33 cellular contexts compared by ENCODE assay signal in the genomic region with DNA sequence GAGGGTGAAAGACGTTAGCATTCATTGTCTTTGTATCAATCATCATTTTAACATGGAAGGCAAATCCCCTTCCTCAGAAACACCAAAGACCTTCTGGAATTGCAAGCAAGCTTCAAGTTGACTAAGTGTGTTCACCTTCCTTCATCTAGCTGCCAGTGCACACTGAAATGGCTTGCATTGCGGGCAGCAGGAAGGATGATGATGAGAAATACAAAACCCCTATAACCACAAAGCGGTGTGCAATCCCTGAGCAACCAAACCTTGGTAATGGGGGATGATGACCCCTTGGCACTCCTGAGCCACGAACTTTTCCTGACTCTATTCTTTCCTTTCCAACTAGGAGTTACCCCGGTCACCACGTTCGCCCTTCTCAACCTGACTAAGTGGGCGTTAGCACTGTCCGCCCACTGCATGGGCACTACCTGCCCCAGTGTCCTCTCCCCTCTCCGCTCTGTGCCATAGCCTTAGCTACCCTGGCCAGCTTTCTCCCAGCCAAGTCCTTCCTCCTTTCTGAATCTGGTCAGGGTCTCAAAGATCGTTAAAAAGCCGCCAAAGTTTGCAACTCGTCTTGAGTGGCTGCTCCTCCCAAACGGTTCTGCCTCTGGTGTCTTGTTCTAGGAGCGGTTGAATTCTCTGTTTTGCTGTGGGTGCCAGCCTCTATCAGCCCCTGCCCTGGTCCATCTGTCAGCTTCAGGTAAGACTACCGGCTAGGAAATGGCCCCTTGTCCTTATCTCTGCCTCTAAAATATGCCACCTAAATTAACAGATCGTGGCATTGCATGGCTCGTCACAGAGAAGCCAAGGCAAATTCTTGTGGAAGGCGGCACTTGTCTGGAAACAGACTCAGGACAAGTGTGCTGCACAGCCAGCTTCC. TPM values are rescaled to one million over a fixed set of nuclear protein-coding genes. Genes with fewer than 3 reads are reported as not detected.
DNase-seq lines count a peak whose midpoint lies in the region; FAIRE-seq and TF ChIP-seq lines count a peak whose summit lies in the region.
"Had no signal": no experiment of that assay in that cellular context is flagged by ENCODE, and none has a peak within 500 bp of the region (broad histone marks: within the 10 kb centered on the region; RNA-seq: fewer than 3 reads in every experiment).

No MANE protein-coding gene starts in this region.

- no peaks in the 10 kb centered on the region for H3K9me2 ChIP-seq in PC-9 (ENCODE audit: insufficient read depth)

- no peak overlapping the region for H2BK12ac ChIP-seq in H1 (ENCODE audit: low read depth, low read length)

- WGBS in H1 (ENCODE audit: extremely low coverage in 1 of 2, insufficient coverage in 1 of 2, insufficient read length in 1 of 2, insufficient replicate concordance in 2 of 2, low coverage in 1 of 2, low lambda C conversion rate in 2 of 2, missing lambda C conversion rate in 1 of 2), 2 experiments: 91% methylated on average over 19 of the region's 19 CpGs; no CpG with 5 or more reads in 1 of the 2 experiments
- WGBS in small intestine, 3 donors: 70 to 76% (median 74%) methylated on average over 19 of the region's 19 CpGs

- no peak overlapping the region for H3K18ac ChIP-seq in H1 (ENCODE audit: extremely low read depth, low read length)

- POLR2A ChIA-PET in PC-9 (lab: Charles Lee; ENCODE audit: unreplicated experiment) (no interaction called here), H1 (lab: Charles Lee; ENCODE audit: partially characterized antibody) (no interaction called here)

- H3K27ac ChIP-seq in PC-9 (no peak overlapping the region), H1 (ENCODE audit: low read depth, low read length) (no peak overlapping the region), small intestine (ENCODE audit: low read depth in 1 of 2, low read length in 1 of 2) (peak overlapping the region; percentile 15 to 26)
- H3K27ac ChIP-seq: brain microvascular endothelial cell, hepatocyte, lower lobe of right lung, pancreas, thoracic aorta, vagina had no signal

- H3K4ac ChIP-seq in H1 (replicated peaks; ENCODE audit: insufficient read length, low read depth, low read length): no peak overlapping the region

- H2AFZ ChIP-seq in PC-9 (no peak overlapping the region), H1 (ENCODE audit: low read length) (peak overlapping the region; percentile 6; the same call in 1 of the 2 replicates)
- H2AFZ ChIP-seq: hepatocyte had no signal

- no peaks in the 10 kb centered on the region for H3K79me2 ChIP-seq in PC-9 (ENCODE audit: low read depth)
- no peaks in the 10 kb centered on the region for H3K79me2 ChIP-seq in H1 (ENCODE audit: control insufficient read depth in 1 of 2, insufficient read depth in 2 of 2, low read length in 2 of 2)
- H3K79me2 ChIP-seq: hepatocyte had no signal

- no peak overlapping the region for H2BK5ac ChIP-seq in H1 (ENCODE audit: low read depth, low read length)

- no peak overlapping the region for H4K91ac ChIP-seq in H1 (replicated peaks; ENCODE audit: insufficient read length, low read length)

- CTCF ChIA-PET in PC-9 (lab: Charles Lee): interaction anchor here (0.7 kb wide), 1 partner anchor 931 kb away, joined by 3 read pairs; no protein-coding TSS in a partner anchor
- CTCF ChIA-PET in H1 (lab: Charles Lee; ENCODE audit: partially characterized antibody): interaction anchor here (0.9 to 1.3 kb wide), 4 partner anchors 17 to 71 kb away, joined by 3 to 4 read pairs (median 4); no protein-coding TSS in a partner anchor

- H4K5ac ChIP-seq in H1 (ENCODE audit: insufficient read length, low read depth, low read length): no peak overlapping the region

- intact Hi-C loops in PC-9 (cut with micrococcal nuclease; ENCODE audit: unreplicated experiment): no loop called here

- FAIRE-seq in H1 (lab: Jason Lieb, UNC): no peak
- no peak for FAIRE-seq in small intestine (lab: Jason Lieb, UNC)
- FAIRE-seq: GM18507, GM19239, pancreas had no signal

- H3K79me1 ChIP-seq in H1 (ENCODE audit: low read depth, low read length): no peaks in the 10 kb centered on the region

- H3K4me3 ChIP-seq in PC-9 (no peak overlapping the region), H1 (ENCODE audit: extremely low read depth in 1 of 4, insufficient read depth in 2 of 4, low read depth in 3 of 4, low read length in 4 of 4) (no peak overlapping the region), small intestine (ENCODE audit: low read depth in 1 of 2, low read length in 2 of 2) (no peak overlapping the region), HAP-1 (no peak overlapping the region)
- H3K4me3 ChIP-seq: hepatocyte, lower lobe of right lung, pancreas, smooth muscle cell, thoracic aorta, vagina had no signal

- H3K36me3 ChIP-seq in PC-9 (ENCODE audit: low read depth): no peaks in the 10 kb centered on the region
- H3K36me3 ChIP-seq in H1 (ENCODE audit: control insufficient read depth in 2 of 4, insufficient read depth in 4 of 4, low read length in 3 of 4): no peaks in the 10 kb centered on the region
- no peaks in the 10 kb centered on the region for H3K36me3 ChIP-seq in small intestine (ENCODE audit: control insufficient read depth in 2 of 2, insufficient read depth in 2 of 2, low read length in 2 of 2)
- H3K36me3 ChIP-seq in HAP-1 (replicated peaks): no peaks in the 10 kb centered on the region
- H3K36me3 ChIP-seq: brain microvascular endothelial cell, lower lobe of right lung, pancreas, thoracic aorta, vagina had no signal

- H3K9ac ChIP-seq in H1 (replicated peaks in 1 of 4; ENCODE audit: extremely low read depth in 1 of 4, low read depth in 3 of 4, low read length in 3 of 4): no peak overlapping the region

- in situ Hi-C loops in HAP-1 (cut with MboI; ENCODE audit: low sequenced_read_pairs): no loop called here

- H3K9me3 ChIP-seq in PC-9 (ENCODE audit: insufficient read depth, low read depth) (no peaks in the 10 kb centered on the region), H1 (ENCODE audit: insufficient read depth in 2 of 2, low read depth in 1 of 2, low read length in 1 of 2) (no peaks in the 10 kb centered on the region), small intestine (ENCODE audit: control insufficient read depth, low read depth) (no peaks in the 10 kb centered on the region), HAP-1 (no peaks in the 10 kb centered on the region)
- H3K9me3 ChIP-seq: lower lobe of right lung, pancreas, thoracic aorta, vagina had no signal

- no peak for TF ChIP-seq POLR2A in H1 (IDR thresholded peaks at IDR 0.05; ENCODE audit: control extremely low read depth in 1 of 2, low read depth in 2 of 2, low read length in 2 of 2)

- no peak overlapping the region; the same call in 1 of the 2 replicates for H4K8ac ChIP-seq in H1 (ENCODE audit: extremely low read depth, insufficient read depth, low read length)

- no peaks in the 10 kb centered on the region for H4K20me1 ChIP-seq in PC-9 (ENCODE audit: insufficient read depth)
- no peaks in the 10 kb centered on the region for H4K20me1 ChIP-seq in H1 (replicated peaks in 1 of 2; ENCODE audit: control insufficient read depth in 1 of 2, insufficient read depth in 2 of 2, low read length in 2 of 2)

- no peak for TF ChIP-seq EP300 in H1 (IDR thresholded peaks at IDR 0.05; ENCODE audit: borderline replicate concordance in 1 of 2, low read depth in 2 of 2, low read length in 2 of 2)

- H2BK15ac ChIP-seq in H1 (ENCODE audit: low read length): no peak overlapping the region

- H3K4me2 ChIP-seq in PC-9 (peak overlapping the region; percentile 1; the same call in 1 of the 2 replicates), H1 (ENCODE audit: insufficient read depth in 1 of 2, low read depth in 2 of 2, low read length in 2 of 2) (no peak overlapping the region)
- H3K4me2 ChIP-seq: smooth muscle cell had no signal

- DNase-seq in SKM-1 treated with dmso at 0.1 percent for 144 hours (lab: John Stamatoyannopoulos, UW; ENCODE audit: unreplicated experiment) (peak; percentile 26), SKM-1 (lab: John Stamatoyannopoulos, UW; ENCODE audit: unreplicated experiment) (no peak), PC-9 (no peak), H1 (ENCODE audit: low read depth in 1 of 2, low spot score in 2 of 2) (peak in 1 of 2 experiments; percentile 28), small intestine (no peak), GM03348 (ENCODE audit: low spot score) (no peak), HAP-1 (ENCODE audit: low spot score in 2 of 2) (no peak), mucosa of gallbladder (ENCODE audit: low spot score) (no peak)
- DNase-seq: activated naive CD4-positive, alpha-beta T cell treated with anti-CD3 and anti-CD28 coated beads, Interleukin-2, amount 50 U/mL, for 16 hours; amygdala; brain microvascular endothelial cell; CD4-positive, CD25-positive, alpha-beta regulatory T cell; cerebellar nuclear complex; GOT3; NCI-H1436; NCI-H345; NCI-H748 treated with DMSO at 0.1 percent for 48 hours; pancreas; retina; stimulated activated CD4-positive, alpha-beta T cell treated with anti-CD3 and anti-CD28 coated beads, Interleukin-1b, Interleukin-23, amount 100 ng/mL, for 48 hours; stimulated activated naive CD8-positive, alpha-beta T cell treated with anti-CD3 and anti-CD28 coated beads, Interleukin-15, amount 100 ng/mL, for 72 hours had no signal

- H3K4me1 ChIP-seq in PC-9 (replicated peaks; ENCODE audit: insufficient read depth) (no peaks in the 10 kb centered on the region), H1 (replicated peaks in 1 of 4; ENCODE audit: control insufficient read depth in 3 of 4, insufficient read depth in 4 of 4, low read length in 3 of 4) (peaks cover 0 to 6% (median 1%) of the 10 kb centered on the region in 4 experiments; a peak in 1 of 7 replicates), small intestine (ENCODE audit: control insufficient read depth in 2 of 2, insufficient read depth in 1 of 2, low read depth in 1 of 2, low read length in 1 of 2) (peaks cover 0 to 3% of the 10 kb centered on the region in 2 donors), HAP-1 (no peaks in the 10 kb centered on the region)
- H3K4me1 ChIP-seq: lower lobe of right lung, pancreas had no signal

- TF ChIP-seq RAD21 in H1 (IDR thresholded peaks at IDR 0.05 in 1 of 2, conservative IDR thresholded peaks at IDR 0.05 in 1 of 2; ENCODE audit: low read depth in 2 of 2, low read length in 2 of 2): no peak

- no TSS peak for BruUV-seq in PC-9 (replicated peaks; lab: Mats Ljungman, UMichigan)

- no peak overlapping the region for H3K14ac ChIP-seq in H1 (ENCODE audit: insufficient read length)

- no peaks in the 10 kb centered on the region for H3K23me2 ChIP-seq in H1 (ENCODE audit: low read depth, low read length)

- TF ChIP-seq CTCF in PC-9 (conservative IDR thresholded peaks at IDR 0.05) (no peak), H1 (IDR thresholded peaks at IDR 0.05; ENCODE audit: control extremely low read depth in 1 of 3, insufficient read depth in 1 of 3, low read depth in 1 of 3, low read length in 3 of 3) (no peak)

- H2BK120ac ChIP-seq in H1 (replicated peaks; ENCODE audit: low read depth, low read length): no peak overlapping the region

- no peaks in the 10 kb centered on the region for H3F3A ChIP-seq in PC-9 (ENCODE audit: insufficient read depth, low read depth)

- H3K23ac ChIP-seq in H1 (ENCODE audit: insufficient read length): no peak overlapping the region

- no peak overlapping the region for H2AK5ac ChIP-seq in H1 (ENCODE audit: low read depth, low read length)

- H3K27me3 ChIP-seq in PC-9 (ENCODE audit: insufficient read depth, low read depth) (peaks cover 97% of the 10 kb centered on the region), H1 (replicated peaks in 1 of 4; ENCODE audit: control insufficient read depth in 3 of 4, extremely low read depth in 1 of 4, insufficient read depth in 3 of 4, low read length in 3 of 4) (no peaks in the 10 kb centered on the region), small intestine (ENCODE audit: control insufficient read depth in 2 of 2, insufficient read depth in 2 of 2, low read length in 2 of 2) (no peaks in the 10 kb centered on the region), HAP-1 (ENCODE audit: low read depth) (peaks cover 20% of the 10 kb centered on the region)
- H3K27me3 ChIP-seq: brain microvascular endothelial cell, hepatocyte, pancreas, vagina had no signal

- no peak overlapping the region for H2BK20ac ChIP-seq in H1 (ENCODE audit: low read length)

- no peak overlapping the region for H3K56ac ChIP-seq in H1 (replicated peaks; ENCODE audit: insufficient read length, low read depth, low read length)

RNA-seq across cellular contexts. Expression of a gene that starts 0.6 kb away (rescaled TPM):
- 11.4 and 13.1 TPM in 2 replicates for total RNA-seq in PC-9 (2021)
- 0.15 and 0.48 TPM in 2 replicates for total RNA-seq in H1 (2021; fragmentation: NEBNext Ultra II Directional; extraction: Animal tissue kit (Norgen Biotek cat#: 25700))
- 0.17 TPM in 2 replicates for polyA plus RNA-seq in H1 (2011; rRNA removed)
- polyA plus RNA-seq in H1 (2011; cell fraction: cytosol; rRNA removed): 0.06 TPM
- 0.16 TPM for polyA plus RNA-seq in H1 (2011; cell fraction: nucleus; rRNA removed)
- 0.17 to 0.21 TPM (median 0.21 TPM) in 3 of 4 replicates, not detected in the other for polyA plus RNA-seq in H1 (2012, experiment 1 of 2)
- polyA plus RNA-seq in H1 (2012, experiment 2 of 2): 0.20 TPM
- polyA plus RNA-seq in H1 (2013, experiment 1 of 2): 0.16 TPM
- polyA plus RNA-seq in H1 (2013, experiment 2 of 2): 0.17 TPM
- 0.09 TPM in 1 of 2 replicates, not detected in the other for polyA minus RNA-seq in H1 (2011; rRNA and poly(A)+ RNA removed)
- not detected for polyA minus RNA-seq in H1 (2011; cell fraction: cytosol; rRNA and poly(A)+ RNA removed)
- polyA minus RNA-seq in H1 (2011; cell fraction: nucleus; rRNA and poly(A)+ RNA removed): 0.40 TPM
- polyA plus RNA-seq in small intestine: 100 to 1,000 TPM in 2 of 3 donors, 10 to 100 TPM in 1; 72.7 to 190 (median 156) TPM
- total RNA-seq in mucosa of gallbladder: 8.4 TPM
- total RNA-seq: A172; activated T-helper 17 cell treated with anti-CD3 and anti-CD28 coated beads, Interleukin-2, amount 50 U/mL, for 72 hours; CD4-positive, CD25-positive, alpha-beta regulatory T cell; RPMI7951; smooth muscle cell; thoracic aorta; vagina had no signal
- polyA plus RNA-seq: CD4-positive, CD25-positive, alpha-beta regulatory T cell; neural cell; smooth muscle cell had no signal

RNA-seq across cellular contexts. Expression of a gene that starts 51.2 kb away (rescaled TPM):
- total RNA-seq in PC-9 (2021) (not detected in 2 replicates), mucosa of gallbladder (246 TPM)
- 0.90 and 1.3 TPM in 2 replicates for total RNA-seq in H1 (2021; fragmentation: NEBNext Ultra II Directional; extraction: Animal tissue kit (Norgen Biotek cat#: 25700))
- polyA plus RNA-seq in H1 (2011; rRNA removed) (0.71 and 1.5 TPM in 2 replicates), small intestine (100 to 1,000 TPM; 143 to 230 (median 227) TPM)
- polyA plus RNA-seq in H1 (2011; cell fraction: cytosol; rRNA removed): 0.45 TPM
- 0.81 TPM for polyA plus RNA-seq in H1 (2011; cell fraction: nucleus; rRNA removed)
- 0.39 to 1.4 TPM (median 1.0 TPM) in 4 replicates for polyA plus RNA-seq in H1 (2012, experiment 1 of 2)
- 1.4 TPM for polyA plus RNA-seq in H1 (2012, experiment 2 of 2)
- 0.69 TPM for polyA plus RNA-seq in H1 (2013, experiment 1 of 2)
- 0.75 TPM for polyA plus RNA-seq in H1 (2013, experiment 2 of 2)
- polyA minus RNA-seq in H1 (2011; rRNA and poly(A)+ RNA removed): 0.78 TPM in 1 of 2 replicates, not detected in the other
- not detected for polyA minus RNA-seq in H1 (2011; cell fraction: cytosol; rRNA and poly(A)+ RNA removed)
- not detected for polyA minus RNA-seq in H1 (2011; cell fraction: nucleus; rRNA and poly(A)+ RNA removed)
- total RNA-seq: A172; CD4-positive, CD25-positive, alpha-beta regulatory T cell; MCF 10A; RPMI7951 had no signal
- polyA plus RNA-seq: neural cell had no signal

RNA-seq across cellular contexts. Expression of a gene that starts 51.6 kb away (rescaled TPM):
- total RNA-seq in PC-9 (2021): 1.9 and 2.3 TPM in 2 replicates
- total RNA-seq in H1 (2021; fragmentation: NEBNext Ultra II Directional; extraction: Animal tissue kit (Norgen Biotek cat#: 25700)): 1.2 TPM in 2 replicates
- polyA plus RNA-seq in H1 (2011; rRNA removed): 2.1 and 2.2 TPM in 2 replicates
- 1.7 TPM for polyA plus RNA-seq in H1 (2011; cell fraction: cytosol; rRNA removed)
- 1.9 TPM for polyA plus RNA-seq in H1 (2011; cell fraction: nucleus; rRNA removed)
- 0.48 to 1.3 TPM (median 1.2 TPM) in 4 replicates for polyA plus RNA-seq in H1 (2012, experiment 1 of 2)
- 1.3 TPM for polyA plus RNA-seq in H1 (2012, experiment 2 of 2)
- polyA plus RNA-seq in H1 (2013, experiment 1 of 2): 0.91 TPM
- 0.87 TPM for polyA plus RNA-seq in H1 (2013, experiment 2 of 2)
- polyA minus RNA-seq in H1 (2011; rRNA and poly(A)+ RNA removed): 1.0 TPM in 1 of 2 replicates, not detected in the other
- polyA minus RNA-seq in H1 (2011; cell fraction: cytosol; rRNA and poly(A)+ RNA removed): not detected
- not detected for polyA minus RNA-seq in H1 (2011; cell fraction: nucleus; rRNA and poly(A)+ RNA removed)
- 100 to 1,000 TPM; 152 to 218 (median 206) TPM for polyA plus RNA-seq in small intestine
- 304 TPM for total RNA-seq in mucosa of gallbladder
- total RNA-seq: A172; activated T-helper 17 cell treated with anti-CD3 and anti-CD28 coated beads, Interleukin-2, amount 50 U/mL, for 72 hours; CD4-positive, CD25-positive, alpha-beta regulatory T cell; RPMI7951 had no signal

Comparison
In these comparisons a context has a peak if more than half of its experiments do, and no peak if none do; other contexts are left out.
1. H3K27ac ChIP-seq: peak in small intestine (2 of 2); none in PC-9 (single experiment) and H1 (single experiment).
2. RNA of a gene that starts 51.2 kb away (total RNA-seq): 246 TPM in mucosa of gallbladder (single experiment); 0.90 to 1.3 TPM in H1 and not detected in PC-9; every median in the first group is over 100 times any median in the second.
3. RNA of a gene that starts 51.6 kb away (total RNA-seq): 304 TPM in mucosa of gallbladder (single experiment); 1.9 to 2.3 TPM in PC-9 and 1.2 TPM in H1; every median in the first group is over 10 times any median in the second.